25 cellular contexts compared by ENCODE assay signal in genomic region chr20:52054123-52054522, GRCh38.
DNase-seq lines count a peak whose midpoint lies in the region; ATAC-seq and TF ChIP-seq lines count a peak whose summit lies in the region.
"Had no signal": no experiment of that assay in that cellular context is flagged by ENCODE, and none has a peak within 500 bp of the region (broad histone marks: within the 10 kb centered on the region; RNA-seq: fewer than 3 reads in every experiment).

No MANE protein-coding gene starts in this region.

- DNase-seq in activated gamma-delta T cell treated with Interleukin-2 at 50 U/mL for 16 hours: peak; percentile 18
- DNase-seq in activated gamma-delta T cell (lab: John Stamatoyannopoulos, UW): no peak
- DNase-seq in Peyer's patch: peak in 2 of 3 donors; percentile 25 to 58
- peak in 1 of 2 donors; percentile 32 for DNase-seq in central memory CD8-positive, alpha-beta T cell (ENCODE audit: low spot score in 2 of 2)
- no peak for DNase-seq in stimulated activated naive CD8-positive, alpha-beta T cell treated with anti-CD3 and anti-CD28 coated beads, Interleukin-15, Interleukin-2, amounts not matched to agents 100 U/mL and 50 U/mL, for 24 hours
- no peak for DNase-seq in substantia nigra (lab: John Stamatoyannopoulos, UW)
- no peak for DNase-seq in A673 (ENCODE audit: low spot score)
- DNase-seq in heart right ventricle: no peak
- DNase-seq: amygdala; cortex of kidney; esophagus squamous epithelium; H7; mesenchymal stem cell; NCI-H2171; NCI-H524 treated with DMSO at 0.1 percent for 48 hours; occipital lobe; stimulated activated CD4-positive, alpha-beta T cell treated with anti-CD3 and anti-CD28 coated beads, Interleukin-1b, Interleukin-23, amount 100 ng/mL, for 48 hours had no signal

- no TSS peak for BruUV-seq in A673 (replicated peaks; lab: Mats Ljungman, UMichigan)

- no peak overlapping the region for H3K4me3 ChIP-seq in Peyer's patch
- H3K4me3 ChIP-seq in A673 (ENCODE audit: low read depth, low read length, poor library complexity, severe bottlenecking): no peak overlapping the region
- H3K4me3 ChIP-seq in heart right ventricle: no peak overlapping the region
- H3K4me3 ChIP-seq: BLaER1 treated with 17β-estradiol and CSF1 and Interleukin-3, amounts not matched to agents 10 nM and 100 nM; breast epithelium; esophagus squamous epithelium; hepatocyte; SK-N-MC; thoracic aorta; vagina had no signal

- no peak for TF ChIP-seq POLR2A in Peyer's patch (IDR thresholded peaks at IDR 0.05)

- POLR2A ChIA-PET in A673 (lab: Charles Lee; ENCODE audit: low non-redundant PET): no interaction called here

- H3K4me1 Mint-ChIP-seq in central memory CD8-positive, alpha-beta T cell: peaks cover 2% of the 10 kb centered on the region

- no peaks in the 10 kb centered on the region for H3K36me3 ChIP-seq in Peyer's patch
- H3K36me3 ChIP-seq in A673 (ENCODE audit: insufficient read depth, low read length, poor library complexity, severe bottlenecking): no peaks in the 10 kb centered on the region
- H3K36me3 ChIP-seq in heart right ventricle: no peaks in the 10 kb centered on the region
- H3K36me3 ChIP-seq: breast epithelium, esophagus squamous epithelium, thoracic aorta, vagina had no signal

- peaks cover 0 to 10% (median 0%) of the 10 kb centered on the region in 4 donors for H3K9me3 ChIP-seq in Peyer's patch
- peaks cover 10% of the 10 kb centered on the region for H3K9me3 ChIP-seq in A673 (ENCODE audit: low read depth, low read length, poor library complexity, severe bottlenecking)
- H3K9me3 ChIP-seq in heart right ventricle: peaks cover 0 to 25% (median 15%) of the 10 kb centered on the region in 11 donors
- H3K9me3 ChIP-seq: vagina had no signal

- peak overlapping the region; percentile 16 for H3K4me3 Mint-ChIP-seq in central memory CD8-positive, alpha-beta T cell

- 95 to 96% methylated on average over 5 of the region's 5 CpGs for whole genome bisulfite sequencing in heart right ventricle, 2 donors

- H3K4me1 ChIP-seq in Peyer's patch (no peaks in the 10 kb centered on the region), A673 (ENCODE audit: insufficient read depth, low read length, poor library complexity, severe bottlenecking) (no peaks in the 10 kb centered on the region), heart right ventricle (peaks cover 0 to 3% (median under 1%) of the 10 kb centered on the region in 9 donors)
- H3K4me1 ChIP-seq: BLaER1 treated with 17β-estradiol and CSF1 and Interleukin-3, amounts not matched to agents 10 nM and 100 nM; breast epithelium; esophagus squamous epithelium; vagina had no signal

- no peaks in the 10 kb centered on the region for H3K36me3 Mint-ChIP-seq in central memory CD8-positive, alpha-beta T cell (ENCODE audit: insufficient read depth)

- CTCF ChIA-PET in A673 (lab: Charles Lee): no interaction called here

- peaks cover 14% of the 10 kb centered on the region for H3K9me3 Mint-ChIP-seq in central memory CD8-positive, alpha-beta T cell

- intact Hi-C loops in A673 (cut with micrococcal nuclease; ENCODE audit: unreplicated experiment) (no loop called here), heart right ventricle (cut with DNase I) (no loop called here)

- no peaks in the 10 kb centered on the region for H3K27me3 Mint-ChIP-seq in central memory CD8-positive, alpha-beta T cell

- ATAC-seq in central memory CD8-positive, alpha-beta T cell (replicated peaks; ENCODE audit: extremely low read depth, poor library complexity, severe bottlenecking): peak; percentile 94
- ATAC-seq in stimulated activated naive CD8-positive, alpha-beta T cell treated with anti-CD3 and anti-CD28 coated beads, Interleukin-15, Interleukin-2, amounts not matched to agents 100 U/mL and 50 U/mL, for 24 hours: peak; percentile 46
- no peak for ATAC-seq in heart right ventricle
- ATAC-seq: left lobe of liver had no signal

- no peak overlapping the region for H3K27ac ChIP-seq in Peyer's patch
- H3K27ac ChIP-seq in substantia nigra (ENCODE audit: low read depth, low read length, poor library complexity, severe bottlenecking): no peak overlapping the region
- no peak overlapping the region for H3K27ac ChIP-seq in A673 (ENCODE audit: low read depth, low read length, poor library complexity, severe bottlenecking)
- no peak overlapping the region for H3K27ac ChIP-seq in heart right ventricle
- H3K27ac ChIP-seq: BLaER1 treated with 17β-estradiol and CSF1 and Interleukin-3, amounts not matched to agents 10 nM and 100 nM; breast epithelium; esophagus squamous epithelium; hepatocyte; SK-N-MC; thoracic aorta; vagina; VCaP had no signal

- no peak overlapping the region for H3K27ac Mint-ChIP-seq in central memory CD8-positive, alpha-beta T cell (ENCODE audit: low read depth)

- no peaks in the 10 kb centered on the region for H3K27me3 ChIP-seq in Peyer's patch
- H3K27me3 ChIP-seq in A673 (replicated peaks; ENCODE audit: insufficient read depth, low read depth, low read length, poor library complexity): no peaks in the 10 kb centered on the region
- H3K27me3 ChIP-seq in heart right ventricle: no peaks in the 10 kb centered on the region
- H3K27me3 ChIP-seq: breast epithelium, esophagus squamous epithelium, hepatocyte, vagina had no signal

- TF ChIP-seq CTCF in Peyer's patch (IDR thresholded peaks at IDR 0.05): no peak
- no peak for TF ChIP-seq CTCF in A673 (conservative IDR thresholded peaks at IDR 0.05; ENCODE audit: low read depth, low read length)
- TF ChIP-seq CTCF in heart right ventricle (IDR thresholded peaks at IDR 0.05): no peak

Comparison
In these comparisons a context has a peak if more than half of its experiments do, and no peak if none do; other contexts are left out.
1. DNase-seq: peak in activated gamma-delta T cell treated with Interleukin-2 at 50 U/mL for 16 hours (single experiment) and Peyer's patch (2 of 3); none in activated gamma-delta T cell (single experiment), stimulated activated naive CD8-positive, alpha-beta T cell treated with anti-CD3 and anti-CD28 coated beads, Interleukin-15, Interleukin-2, amounts not matched to agents 100 U/mL and 50 U/mL, for 24 hours (single experiment), substantia nigra (0 of 49), A673 (single experiment) and heart right ventricle (0 of 2).
2. ATAC-seq: peak in central memory CD8-positive, alpha-beta T cell (single experiment) and stimulated activated naive CD8-positive, alpha-beta T cell treated with anti-CD3 and anti-CD28 coated beads, Interleukin-15, Interleukin-2, amounts not matched to agents 100 U/mL and 50 U/mL, for 24 hours (single experiment); none in heart right ventricle (0 of 8).